16 cellular contexts compared by ENCODE assay signal in the genomic region with DNA sequence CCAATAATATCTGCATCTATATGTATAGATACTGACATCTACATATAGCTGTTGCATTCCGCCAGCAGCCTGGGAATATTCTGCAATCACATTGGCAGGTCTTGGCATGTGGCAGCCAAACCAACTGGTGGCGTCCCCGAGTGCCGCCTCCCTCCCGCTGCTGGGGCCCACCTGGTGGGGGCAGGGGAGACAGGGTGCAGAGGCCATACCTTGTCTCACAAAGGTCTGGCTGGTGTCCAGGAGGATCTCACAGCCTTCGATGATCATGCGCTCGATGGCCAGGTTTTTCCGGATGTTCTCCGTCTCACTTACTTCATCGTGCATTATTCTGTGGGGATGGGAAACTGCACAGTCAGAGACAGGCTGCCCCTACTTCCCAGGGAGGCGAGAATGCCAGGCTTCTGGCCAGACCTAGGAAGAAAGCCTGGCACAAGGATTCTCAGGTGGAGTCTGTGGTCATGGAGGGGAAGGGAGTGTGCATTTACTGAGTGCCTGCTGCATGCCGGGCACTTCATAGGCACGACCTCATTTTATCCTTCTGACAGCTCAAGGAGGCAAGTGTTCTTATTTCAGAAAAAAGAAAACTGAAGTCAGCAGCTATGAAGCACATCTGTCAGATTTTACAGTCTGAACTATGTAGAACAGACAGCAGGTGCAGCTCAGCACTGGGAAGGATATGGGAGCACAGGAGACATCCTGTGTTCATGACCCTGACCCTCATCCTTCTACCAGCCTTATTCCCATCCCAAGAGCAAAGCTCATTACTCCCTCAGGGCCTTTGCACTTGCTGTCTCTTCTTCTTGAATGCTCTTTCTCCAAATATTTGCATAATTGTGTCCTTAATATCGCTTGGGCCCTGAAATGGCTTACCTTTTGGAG.
DNase-seq lines count a peak whose midpoint lies in the region; ATAC-seq, FAIRE-seq and TF ChIP-seq lines count a peak whose summit lies in the region.
"Had no signal": no experiment of that assay in that cellular context is flagged by ENCODE, and none has a peak within 500 bp of the region (broad histone marks: within the 10 kb centered on the region; RNA-seq: fewer than 3 reads in every experiment).

No MANE protein-coding gene starts in this region.

- H4K20me1 ChIP-seq in SK-N-SH (ENCODE audit: insufficient read depth), result no peaks in the 10 kb centered on the region

- no peak for TF ChIP-seq RAD21 in SK-N-SH (IDR thresholded peaks at IDR 0.05; ENCODE audit: low read length)

- no peak overlapping the region for H3K4me2 ChIP-seq in SK-N-SH

- no peaks in the 10 kb centered on the region for H3F3A ChIP-seq in SK-N-SH (replicated peaks; ENCODE audit: insufficient read depth)

- TF ChIP-seq CTCF in HEK293 (tag by site-specific recombination; IDR thresholded peaks at IDR 0.05) (no peak), kidney (IDR thresholded peaks at IDR 0.05; ENCODE audit: borderline replicate concordance, extremely low read depth, insufficient read depth) (no peak), SK-N-SH (IDR thresholded peaks at IDR 0.05) (no peak)

- POLR2A ChIA-PET in HEK293 (lab: Yijun Ruan, JAX) (no interaction called here), SK-N-SH (lab: Yijun Ruan, JAX) (no interaction called here)

- CTCF ChIA-PET in HEK293 (lab: Yijun Ruan, JAX) (interaction anchor here (0.6 to 15.3 kb wide), 54 partner anchors 8 to 1416 kb away, joined by 3 to 455 read pairs (median 4); no protein-coding TSS in a partner anchor), SK-N-SH (lab: Yijun Ruan, JAX) (interaction anchor here (0.6 to 17.2 kb wide), 55 partner anchors 7 to 520 kb away, joined by 3 to 629 read pairs (median 5); partner anchors contain the start of gene HYKK)

- no peak overlapping the region for H2AFZ ChIP-seq in SK-N-SH (ENCODE audit: low read depth)

- H3K79me2 ChIP-seq in SK-N-SH (ENCODE audit: insufficient read depth), result no peaks in the 10 kb centered on the region

- H3K27ac ChIP-seq in HEK293 (ENCODE audit: extremely low read depth, low read depth, low read length) (no peak overlapping the region), kidney (ENCODE audit: low read depth in 2 of 2, low read length in 2 of 2) (no peak overlapping the region), aorta (ENCODE audit: low read depth in 1 of 2, low read length in 2 of 2) (no peak overlapping the region), SK-N-SH (ENCODE audit: low read depth in 2 of 2, low read length in 1 of 2) (no peak overlapping the region)
- H3K27ac ChIP-seq: C4-2B, Peyer's patch had no signal

- H3K9ac ChIP-seq in NT2/D1 (ENCODE audit: insufficient read length, low read depth), result peak overlapping the region; percentile 17
- H3K9ac ChIP-seq in kidney (ENCODE audit: low read length in 2 of 2), result no peak overlapping the region
- no peak overlapping the region for H3K9ac ChIP-seq in SK-N-SH

- intact Hi-C loops in kidney (cut with DNase I) (loop anchor here (5.0 kb wide), 1 partner anchor 150 kb away; no protein-coding TSS in a partner anchor), aorta (cut with DNase I) (loop anchor here in 1 of 2 donors (2.0 kb wide), 1 partner anchor 157 kb away; no protein-coding TSS in a partner anchor)

- no peak for TF ChIP-seq EP300 in SK-N-SH (IDR thresholded peaks at IDR 0.05; ENCODE audit: borderline replicate concordance in 1 of 2, low read depth in 1 of 2, low read length in 1 of 2)

- H3K4me3 ChIP-seq in HEK293 (ENCODE audit: low read depth, low read length) (no peak overlapping the region), NT2/D1 (ENCODE audit: insufficient read length, low read depth) (no peak overlapping the region), kidney (ENCODE audit: low read length in 2 of 2) (no peak overlapping the region), aorta (ENCODE audit: low read length in 2 of 2) (no peak overlapping the region), SK-N-SH (ENCODE audit: low read depth in 2 of 2, low read length in 1 of 2) (no peak overlapping the region; a peak in 1 of 4 replicates)
- H3K4me3 ChIP-seq: Peyer's patch had no signal

- no peaks in the 10 kb centered on the region for H3K4me1 ChIP-seq in HEK293 (ENCODE audit: control insufficient read depth, insufficient read depth, low read length)
- H3K4me1 ChIP-seq in NT2/D1 (ENCODE audit: insufficient read depth, insufficient read length), result peaks cover 4% of the 10 kb centered on the region
- H3K4me1 ChIP-seq in kidney (ENCODE audit: control insufficient read depth in 1 of 2, insufficient read depth in 1 of 2, low read depth in 1 of 2, low read length in 2 of 2), result no peaks in the 10 kb centered on the region
- H3K4me1 ChIP-seq in aorta (ENCODE audit: control insufficient read depth in 1 of 2, insufficient read depth in 2 of 2, low read length in 2 of 2), result no peaks in the 10 kb centered on the region
- H3K4me1 ChIP-seq in SK-N-SH (ENCODE audit: control insufficient read depth in 1 of 2, insufficient read depth in 2 of 2, low read depth in 1 of 2, low read length in 1 of 2), result no peaks in the 10 kb centered on the region; a peak in 1 of 4 replicates
- H3K4me1 ChIP-seq: Caco-2, Peyer's patch had no signal

- H3K9me3 ChIP-seq in HEK293 (ENCODE audit: control insufficient read depth, insufficient read depth, low read depth, low read length) (no peaks in the 10 kb centered on the region), NT2/D1 (ENCODE audit: insufficient read depth, low read length) (no peaks in the 10 kb centered on the region), kidney (ENCODE audit: control insufficient read depth in 1 of 2, low read length in 2 of 2) (no peaks in the 10 kb centered on the region), aorta (ENCODE audit: control insufficient read depth, low read length) (no peaks in the 10 kb centered on the region), SK-N-SH (no peaks in the 10 kb centered on the region)
- H3K9me3 ChIP-seq: Caco-2, Peyer's patch had no signal

- ATAC-seq in aorta (ENCODE audit: low FRiP score), result no peak
- ATAC-seq: CD8-positive, alpha-beta T cell had no signal

- WGBS in aorta, 2 donors, result 76 to 78% methylated on average over 15 of the region's 15 CpGs
- WGBS in SK-N-SH (ENCODE audit: low lambda C conversion rate), result 33% methylated on average over 13 of the region's 15 CpGs

- no peak for FAIRE-seq in kidney (lab: Jason Lieb, UNC)
- FAIRE-seq: H54 had no signal

- no peaks in the 10 kb centered on the region for H3K9me2 ChIP-seq in SK-N-SH

- DNase-seq in NT2/D1 (ENCODE audit: low read depth, low spot score) (no peak), kidney (peak; percentile 46), aorta (peak; percentile 30 to 35), T1000 (lab: John Stamatoyannopoulos, UW) (no peak), GM19240 (ENCODE audit: insufficient read length, low spot score) (no peak), SK-N-SH (no peak)
- DNase-seq: CD8-positive, alpha-beta T cell; GDM1; MV-4-11; NCI-H1436 treated with DMSO at 0.1 percent for 48 hours; NCI-H187 treated with DMSO at 0.1 percent for 48 hours had no signal

- H3K27me3 ChIP-seq in NT2/D1 (ENCODE audit: insufficient read depth, insufficient read length), result no peaks in the 10 kb centered on the region
- H3K27me3 ChIP-seq in aorta (ENCODE audit: control insufficient read depth in 1 of 2, insufficient read depth in 2 of 2, low read length in 1 of 2), result no peaks in the 10 kb centered on the region
- no peaks in the 10 kb centered on the region; the same call in 1 of the 2 replicates for H3K27me3 ChIP-seq in SK-N-SH (ENCODE audit: insufficient read depth)
- H3K27me3 ChIP-seq: Peyer's patch had no signal

- H3K36me3 ChIP-seq in HEK293 (ENCODE audit: control insufficient read depth in 2 of 2, insufficient read depth in 1 of 2, low read length in 2 of 2) (no peaks in the 10 kb centered on the region), NT2/D1 (ENCODE audit: insufficient read depth, insufficient read length, low read length) (no peaks in the 10 kb centered on the region), kidney (ENCODE audit: control insufficient read depth in 1 of 2, insufficient read depth in 2 of 2, low read length in 2 of 2) (no peaks in the 10 kb centered on the region), aorta (ENCODE audit: control insufficient read depth in 1 of 2, insufficient read depth in 2 of 2, low read length in 1 of 2) (no peaks in the 10 kb centered on the region), SK-N-SH (replicated peaks in 1 of 2; ENCODE audit: control insufficient read depth in 1 of 2, insufficient read depth in 2 of 2, low read length in 1 of 2) (no peaks in the 10 kb centered on the region)
- H3K36me3 ChIP-seq: Peyer's patch had no signal

TF ChIP-seq in HEK293, 187 proteins besides CTCF, POLR2A, EP300 and RAD21:
- TF ChIP-seq ZNF16 (tag by site-specific recombination; IDR thresholded peaks at IDR 0.05; ENCODE audit: low read depth), result no peak
- peak; percentile 90 for TF ChIP-seq ZNF623 (tag by site-specific recombination; IDR thresholded peaks at IDR 0.05)
TF ChIP-seq in HEK293: peak in this region for 1.

TF ChIP-seq in SK-N-SH, 30 proteins besides CTCF, POLR2A, EP300 and RAD21 (continues in another document):
- no peak for TF ChIP-seq FOXM1 (IDR thresholded peaks at IDR 0.05; ENCODE audit: low read depth)
- no peak for TF ChIP-seq USF1 (IDR thresholded peaks at IDR 0.05; ENCODE audit: borderline replicate concordance, low read depth)
- no peak for TF ChIP-seq MEF2A (IDR thresholded peaks at IDR 0.05; ENCODE audit: borderline replicate concordance, low read depth)

Comparison
In these comparisons a context has a peak if more than half of its experiments do, and no peak if none do; other contexts are left out.
1. DNase-seq: peak in kidney (single experiment) and aorta (2 of 2); none in NT2/D1 (single experiment), T1000 (single experiment), GM19240 (single experiment) and SK-N-SH (single experiment).